In the genomic region with DNA sequence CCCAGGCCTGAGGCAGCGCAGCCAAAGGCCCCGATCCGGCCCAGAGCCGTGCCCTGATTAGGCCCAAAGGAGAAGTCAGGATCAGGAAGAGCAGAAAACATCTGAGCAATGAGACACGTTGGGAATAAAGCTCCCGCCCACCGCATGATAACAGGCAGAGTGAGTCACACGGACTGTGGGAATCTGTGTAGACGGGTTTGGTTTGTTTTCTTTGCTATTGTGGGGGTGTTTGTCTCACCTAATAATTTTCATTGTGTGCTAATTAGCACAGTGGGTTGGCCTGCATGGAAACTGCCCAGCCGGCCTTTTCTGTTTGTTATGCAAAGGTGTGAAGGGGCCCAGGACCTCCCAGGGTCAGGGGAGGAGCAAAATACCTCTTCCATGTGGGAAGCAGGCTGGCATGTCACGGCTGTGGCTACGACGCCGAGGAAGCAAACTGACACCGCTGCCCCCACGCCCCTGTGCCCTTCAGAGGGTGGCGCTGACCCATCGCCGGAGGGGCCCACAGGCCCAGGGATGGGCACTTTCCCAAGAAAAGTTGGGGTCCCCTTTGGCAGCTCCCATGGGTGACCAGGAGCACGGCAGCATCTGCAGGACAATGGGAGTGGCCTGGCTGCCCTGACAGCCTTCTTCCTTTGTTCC, we compare ENCODE assay signal across 10 cellular contexts.
DNase-seq lines count a peak whose midpoint lies in the region; ATAC-seq, FAIRE-seq and TF ChIP-seq lines count a peak whose summit lies in the region.
"Had no signal": no experiment of that assay in that cellular context is flagged by ENCODE, and none has a peak within 500 bp of the region (broad histone marks: within the 10 kb centered on the region; RNA-seq: fewer than 3 reads in every experiment).

No MANE protein-coding gene starts in this region.

- H3K27ac Mint-ChIP-seq in activated CD8-positive, alpha-beta memory T cell treated with anti-CD3 and anti-CD28 coated beads, Interleukin-2, amount 10 ng/mL, durations not matched to agents 7 days and 5 days, result no peak overlapping the region
- H3K27ac Mint-ChIP-seq in type B pancreatic cell, result no peak overlapping the region
- peak overlapping the region in 1 of 8 donors; percentile 80 for H3K27ac Mint-ChIP-seq in CD8-positive, alpha-beta memory T cell

- no peak overlapping the region for H3K4me3 Mint-ChIP-seq in activated CD8-positive, alpha-beta memory T cell treated with anti-CD3 and anti-CD28 coated beads, Interleukin-2, amount 10 ng/mL, durations not matched to agents 7 days and 5 days
- H3K4me3 Mint-ChIP-seq in type B pancreatic cell, result no peak overlapping the region
- H3K4me3 Mint-ChIP-seq in CD8-positive, alpha-beta memory T cell, result no peak overlapping the region

- POLR2A ChIA-PET in CD8-positive, alpha-beta memory T cell (lab: Charles Lee), result no interaction called here

- H3K36me3 ChIP-seq in CD8-positive, alpha-beta memory T cell (ENCODE audit: insufficient read depth, low read length), result no peaks in the 10 kb centered on the region

- H3K36me3 Mint-ChIP-seq in activated CD8-positive, alpha-beta memory T cell treated with anti-CD3 and anti-CD28 coated beads, Interleukin-2, amount 10 ng/mL, durations not matched to agents 7 days and 5 days, result no peaks in the 10 kb centered on the region
- no peaks in the 10 kb centered on the region for H3K36me3 Mint-ChIP-seq in type B pancreatic cell
- no peaks in the 10 kb centered on the region for H3K36me3 Mint-ChIP-seq in CD8-positive, alpha-beta memory T cell

- no peaks in the 10 kb centered on the region for H3K4me1 Mint-ChIP-seq in activated CD8-positive, alpha-beta memory T cell treated with anti-CD3 and anti-CD28 coated beads, Interleukin-2, amount 10 ng/mL, durations not matched to agents 7 days and 5 days
- H3K4me1 Mint-ChIP-seq in type B pancreatic cell (ENCODE audit: unreplicated experiment), result peaks cover 14% of the 10 kb centered on the region
- H3K4me1 Mint-ChIP-seq in CD8-positive, alpha-beta memory T cell, result no peaks in the 10 kb centered on the region

- TF ChIP-seq CTCF in type B pancreatic cell (conservative IDR thresholded peaks at IDR 0.05), result no peak

- H3K27ac ChIP-seq in CD8-positive, alpha-beta memory T cell (ENCODE audit: low read depth, low read length), result no peak overlapping the region
- H3K27ac ChIP-seq: A549, dorsolateral prefrontal cortex had no signal

- no peaks in the 10 kb centered on the region for H3K9me3 ChIP-seq in CD8-positive, alpha-beta memory T cell (ENCODE audit: low read length)
- H3K9me3 ChIP-seq: A549 had no signal

- H3K9me3 Mint-ChIP-seq in activated CD8-positive, alpha-beta memory T cell treated with anti-CD3 and anti-CD28 coated beads, Interleukin-2, amount 10 ng/mL, durations not matched to agents 7 days and 5 days (ENCODE audit: low read depth), result peaks cover 2% of the 10 kb centered on the region
- no peaks in the 10 kb centered on the region for H3K9me3 Mint-ChIP-seq in type B pancreatic cell
- H3K9me3 Mint-ChIP-seq in CD8-positive, alpha-beta memory T cell, result no peaks in the 10 kb centered on the region

- no peak for ATAC-seq in activated CD8-positive, alpha-beta memory T cell treated with anti-CD3 and anti-CD28 coated beads, Interleukin-2, amount 10 ng/mL, durations not matched to agents 7 days and 5 days
- ATAC-seq in GM21526 (IDR thresholded peaks at IDR 0.05; ENCODE audit: low FRiP score, unreplicated experiment), result no peak

- H3K27me3 Mint-ChIP-seq in activated CD8-positive, alpha-beta memory T cell treated with anti-CD3 and anti-CD28 coated beads, Interleukin-2, amount 10 ng/mL, durations not matched to agents 7 days and 5 days, result no peaks in the 10 kb centered on the region
- no peaks in the 10 kb centered on the region for H3K27me3 Mint-ChIP-seq in type B pancreatic cell
- H3K27me3 Mint-ChIP-seq in CD8-positive, alpha-beta memory T cell, result peaks cover 0 to 7% of the 10 kb centered on the region in 2 donors

- H3K4me1 ChIP-seq in CD8-positive, alpha-beta memory T cell (ENCODE audit: insufficient read depth, low read length), result no peaks in the 10 kb centered on the region
- H3K4me1 ChIP-seq: A549 had no signal

- CTCF ChIA-PET in activated CD8-positive, alpha-beta memory T cell treated with anti-CD3 and anti-CD28 coated beads, Interleukin-2, amount 10 ng/mL, durations not matched to agents 7 days and 5 days (lab: Charles Lee), result no interaction called here
- CTCF ChIA-PET in CD8-positive, alpha-beta memory T cell (lab: Charles Lee), result no interaction called here

- FAIRE-seq in urothelium cell line (lab: Jason Lieb, UNC), result peak; percentile 95
- FAIRE-seq: A549 had no signal

- DNase-seq in activated CD8-positive, alpha-beta memory T cell treated with anti-CD3 and anti-CD28 coated beads, Interleukin-2, amount 50 U/mL, for 4 hours, result peak; percentile 4
- no peak for DNase-seq in activated CD8-positive, alpha-beta memory T cell treated with anti-CD3 and anti-CD28 coated beads, Interleukin-2, amount 10 ng/mL, durations not matched to agents 7 days and 5 days
- DNase-seq in dermis blood vessel endothelial cell (peak; percentile 89), left kidney (ENCODE audit: low read depth, low spot score) (peak; percentile 35), urothelium cell line (ENCODE audit: low spot score) (peak; percentile 86), type B pancreatic cell (ENCODE audit: extremely low spot score, unreplicated experiment) (no peak)
- no peak for DNase-seq in CD8-positive, alpha-beta memory T cell

- no peaks in the 10 kb centered on the region for H3K27me3 ChIP-seq in CD8-positive, alpha-beta memory T cell (ENCODE audit: insufficient read depth, low read length, poor library complexity, severe bottlenecking)

- no peak overlapping the region for H3K4me3 ChIP-seq in CD8-positive, alpha-beta memory T cell (ENCODE audit: low read length)
- H3K4me3 ChIP-seq: A549, dorsolateral prefrontal cortex had no signal

Comparison
In these comparisons a context has a peak if more than half of its experiments do, and no peak if none do; other contexts are left out.
1. DNase-seq: peak in activated CD8-positive, alpha-beta memory T cell treated with anti-CD3 and anti-CD28 coated beads, Interleukin-2, amount 50 U/mL, for 4 hours (single experiment), dermis blood vessel endothelial cell (single experiment), left kidney (single experiment) and urothelium cell line (single experiment); none in activated CD8-positive, alpha-beta memory T cell treated with anti-CD3 and anti-CD28 coated beads, Interleukin-2, amount 10 ng/mL, durations not matched to agents 7 days and 5 days (single experiment), type B pancreatic cell (single experiment) and CD8-positive, alpha-beta memory T cell (0 of 5).